ENCODE assay signal across 8 cellular contexts in the genomic region with DNA sequence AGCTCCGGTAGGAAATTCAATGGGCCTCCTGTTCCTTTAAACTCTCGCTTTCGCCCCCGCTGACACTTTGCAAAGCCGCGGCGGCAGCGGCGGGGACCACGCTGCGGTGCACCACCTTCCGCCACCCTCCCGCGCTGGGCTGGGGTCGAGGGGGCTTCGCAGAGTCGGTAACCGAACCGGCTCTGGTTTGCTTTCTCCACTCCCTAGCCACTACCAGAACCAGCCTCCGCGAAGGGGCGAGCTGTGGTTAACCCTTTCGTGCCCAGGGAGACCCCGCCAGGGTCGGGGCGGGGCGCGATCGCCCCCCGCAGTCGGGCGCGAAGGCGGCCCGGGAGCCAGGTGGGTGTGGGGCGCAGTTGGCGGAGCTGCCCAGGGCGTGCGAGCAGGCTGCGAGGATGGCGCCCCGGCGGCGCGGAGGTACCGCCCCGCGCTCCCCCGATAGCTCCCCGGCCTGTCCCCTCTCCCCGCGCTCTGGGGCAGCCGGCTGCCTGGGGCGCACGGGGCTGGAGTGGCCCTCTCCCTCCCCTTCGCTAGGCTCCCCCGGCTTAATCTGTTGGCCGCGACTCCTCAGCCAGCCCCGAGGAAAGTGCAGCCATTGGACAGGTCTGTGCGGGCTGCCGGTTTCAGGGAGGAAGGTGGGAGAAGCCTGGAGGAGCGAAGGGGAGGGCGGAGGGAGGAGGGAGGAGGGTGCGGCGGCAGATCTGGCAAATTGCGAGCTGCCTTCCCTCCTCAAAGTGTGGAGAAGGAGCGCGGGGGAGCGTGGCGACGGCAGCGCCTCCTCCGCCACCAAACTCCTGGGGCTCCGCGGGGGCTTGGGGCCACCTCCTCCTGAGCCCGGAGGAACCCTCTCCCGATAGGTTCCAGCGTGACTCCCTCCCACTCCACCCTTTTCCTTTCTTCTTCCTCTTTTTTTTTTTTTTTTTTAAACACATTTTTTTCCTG. TPM values are rescaled to one million over a fixed set of nuclear protein-coding genes. Genes with fewer than 3 reads are reported as not detected.
DNase-seq lines count a peak whose midpoint lies in the region; ATAC-seq and TF ChIP-seq lines count a peak whose summit lies in the region.

No MANE protein-coding gene starts in this region.

- peak overlapping the region; percentile 67 for H3K4me3 ChIP-seq in LNCaP clone FGC (ENCODE audit: low read depth, low read length)
- H3K4me3 ChIP-seq in ascending aorta: peak overlapping the region; percentile 72 to 85

- H3K27ac ChIP-seq in ascending aorta: peak overlapping the region; percentile 93 to 94

- no peaks in the 10 kb centered on the region for H3K36me3 ChIP-seq in ascending aorta

- DNase-seq in GM03348 (ENCODE audit: low spot score): peak; percentile 42
- no peak for DNase-seq in LNCaP clone FGC (ENCODE audit: low read depth)
- DNase-seq in ascending aorta (ENCODE audit: low spot score in 2 of 2): peak; percentile 41 to 90
- peak; percentile 26 for DNase-seq in hepatic stellate cell (ENCODE audit: low spot score)
- peak; percentile 95 for DNase-seq in posterior vena cava (ENCODE audit: low spot score)
- DNase-seq in AG08395 (ENCODE audit: low spot score): no peak
- DNase-seq in NCI-H345 (lab: John Stamatoyannopoulos, UW): no peak

- no peak for ATAC-seq in HG03025 (IDR thresholded peaks at IDR 0.05; ENCODE audit: low FRiP score, unreplicated experiment)

- intact Hi-C loops in ascending aorta (cut with DNase I): loop anchor here (5.0 to 10.0 kb wide), 6 partner anchors 187 to 1029 kb away; no protein-coding TSS in a partner anchor
- intact Hi-C loops in posterior vena cava (cut with DNase I): loop anchor here (5.0 to 10.0 kb wide), 2 partner anchors 947 to 959 kb away; no protein-coding TSS in a partner anchor

- TF ChIP-seq CTCF in LNCaP clone FGC (IDR thresholded peaks at IDR 0.05; ENCODE audit: control insufficient read depth, extremely low read depth, insufficient read depth): no peak
- TF ChIP-seq CTCF in ascending aorta (IDR thresholded peaks at IDR 0.05): no peak

- peaks cover 2 to 17% of the 10 kb centered on the region in 2 donors for H3K4me1 ChIP-seq in ascending aorta

- no peaks in the 10 kb centered on the region for H3K27me3 ChIP-seq in ascending aorta

- H3K9me3 ChIP-seq in ascending aorta: no peaks in the 10 kb centered on the region

RNA-seq across cellular contexts. Expression of a gene that starts 0.5 kb away (rescaled TPM):
- 94.1 TPM for total RNA-seq in ascending aorta
- total RNA-seq in posterior vena cava: 100 to 1,000 TPM in 1 of 2 donors, 10 to 100 TPM in 1; 79.3 to 101 TPM

Comparison
In these comparisons a context has a peak if more than half of its experiments do, and no peak if none do; other contexts are left out.
1. DNase-seq: peak in GM03348 (single experiment), ascending aorta (2 of 2), hepatic stellate cell (single experiment) and posterior vena cava (single experiment); none in LNCaP clone FGC (single experiment), AG08395 (single experiment) and NCI-H345 (single experiment).